Comparison of ENCODE assay signal across 2 cellular contexts in genomic region chr18:63787673-63788072, GRCh38.
TF ChIP-seq lines count a peak whose summit lies in the region.

No MANE protein-coding gene starts in this region.

TF ChIP-seq in IMR-90, 13 proteins besides CTCF, POLR2A, EP300 and RAD21:
- TF ChIP-seq CEBPB (IDR thresholded peaks at IDR 0.05; ENCODE audit: low read depth, low read length): no peak
- no peak for TF ChIP-seq ELK1 (IDR thresholded peaks at IDR 0.05; ENCODE audit: borderline replicate concordance, low read depth, low read length)
- no peak for TF ChIP-seq MXI1 (IDR thresholded peaks at IDR 0.05; ENCODE audit: borderline replicate concordance, low read depth, low read length)
- no peak for TF ChIP-seq CHD1 (IDR thresholded peaks at IDR 0.05; ENCODE audit: low read depth, low read length)
- no peak for TF ChIP-seq USF2 (IDR thresholded peaks at IDR 0.05; ENCODE audit: low read depth, low read length)
- TF ChIP-seq BHLHE40 (IDR thresholded peaks at IDR 0.05; ENCODE audit: low read depth, low read length): no peak
- TF ChIP-seq RFX5 (IDR thresholded peaks at IDR 0.05; ENCODE audit: low read depth, low read length): no peak
- TF ChIP-seq RCOR1 (IDR thresholded peaks at IDR 0.05; ENCODE audit: insufficient replicate concordance, low read length): no peak
- TF ChIP-seq NFE2L2 (IDR thresholded peaks at IDR 0.05; ENCODE audit: low read depth, low read length): no peak
- no peak for TF ChIP-seq MAZ (IDR thresholded peaks at IDR 0.05; ENCODE audit: borderline replicate concordance, low read depth, low read length)
- TF ChIP-seq FOS (IDR thresholded peaks at IDR 0.05; ENCODE audit: low read depth, low read length): no peak
- TF ChIP-seq SMC3 (IDR thresholded peaks at IDR 0.05; ENCODE audit: low read depth, low read length): no peak
- no peak for TF ChIP-seq MAFK (IDR thresholded peaks at IDR 0.05; ENCODE audit: low read depth, low read length)
TF ChIP-seq in IMR-90: peak in this region for 0.

TF ChIP-seq in SK-N-SH, 30 proteins besides CTCF, POLR2A, EP300 and RAD21:
- TF ChIP-seq FOXM1 (IDR thresholded peaks at IDR 0.05; ENCODE audit: low read depth): no peak
